In genomic region chr12:53476769-53477209, GRCh38 we compare ENCODE assay signal across 1 cellular context.
TF ChIP-seq lines count a peak whose summit lies in the region.

No MANE protein-coding gene starts in this region.

TF ChIP-seq in endothelial cell of umbilical vein, 7 proteins besides CTCF, POLR2A, EP300 and RAD21:
- TF ChIP-seq JUN (IDR thresholded peaks at IDR 0.05; ENCODE audit: borderline replicate concordance, insufficient read depth, insufficient read length, low read depth): no peak
- TF ChIP-seq POLR2AphosphoS5 (IDR thresholded peaks at IDR 0.05; ENCODE audit: insufficient read depth, low read depth, low read length): peak; percentile 36
